Comparison of ENCODE assay signal across 1 cellular context in the genomic region with DNA sequence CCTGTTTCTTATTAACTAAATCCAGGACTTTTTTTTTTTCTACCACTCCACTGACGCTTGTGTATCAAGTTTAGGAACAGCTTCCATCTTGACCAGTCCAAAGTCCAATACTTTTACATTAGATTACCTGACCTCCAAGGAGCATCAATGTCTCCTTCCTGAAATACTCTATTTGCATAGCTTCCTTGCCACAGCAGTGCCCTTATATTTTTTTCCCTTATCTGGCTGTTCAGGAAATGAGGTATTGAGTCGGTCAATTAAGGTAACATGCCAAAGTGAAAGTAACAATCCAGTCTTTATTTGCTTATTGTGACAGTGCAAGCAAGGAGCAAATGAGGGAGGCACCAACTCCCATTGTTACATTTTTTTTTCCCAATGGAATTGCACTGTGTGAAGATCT.
TF ChIP-seq lines count a peak whose summit lies in the region.

No MANE protein-coding gene starts in this region.

TF ChIP-seq in H1, 55 proteins besides CTCF, POLR2A, EP300 and RAD21:
- TF ChIP-seq CHD1 (IDR thresholded peaks at IDR 0.05; ENCODE audit: low read depth, low read length) = no peak
- no peak for TF ChIP-seq TAF7 (optimal IDR thresholded peaks at IDR 0.05; ENCODE audit: borderline replicate concordance, low read depth, low read length)
- no peak for TF ChIP-seq ASH2L (IDR thresholded peaks at IDR 0.05; ENCODE audit: low read length)
- TF ChIP-seq RXRA (IDR thresholded peaks at IDR 0.05; ENCODE audit: insufficient read depth, low read depth, low read length) = no peak
- TF ChIP-seq EZH2 (IDR thresholded peaks at IDR 0.05; ENCODE audit: low read depth, low read length, severe bottlenecking) = no peak
- TF ChIP-seq EGR1 (IDR thresholded peaks at IDR 0.05; ENCODE audit: borderline replicate concordance, low read depth, low read length) = no peak
- TF ChIP-seq NRF1 (IDR thresholded peaks at IDR 0.05; ENCODE audit: low read depth, low read length) = no peak
- TF ChIP-seq CHD2 (IDR thresholded peaks at IDR 0.05; ENCODE audit: low read length) = no peak
- TF ChIP-seq, protein P1, sequence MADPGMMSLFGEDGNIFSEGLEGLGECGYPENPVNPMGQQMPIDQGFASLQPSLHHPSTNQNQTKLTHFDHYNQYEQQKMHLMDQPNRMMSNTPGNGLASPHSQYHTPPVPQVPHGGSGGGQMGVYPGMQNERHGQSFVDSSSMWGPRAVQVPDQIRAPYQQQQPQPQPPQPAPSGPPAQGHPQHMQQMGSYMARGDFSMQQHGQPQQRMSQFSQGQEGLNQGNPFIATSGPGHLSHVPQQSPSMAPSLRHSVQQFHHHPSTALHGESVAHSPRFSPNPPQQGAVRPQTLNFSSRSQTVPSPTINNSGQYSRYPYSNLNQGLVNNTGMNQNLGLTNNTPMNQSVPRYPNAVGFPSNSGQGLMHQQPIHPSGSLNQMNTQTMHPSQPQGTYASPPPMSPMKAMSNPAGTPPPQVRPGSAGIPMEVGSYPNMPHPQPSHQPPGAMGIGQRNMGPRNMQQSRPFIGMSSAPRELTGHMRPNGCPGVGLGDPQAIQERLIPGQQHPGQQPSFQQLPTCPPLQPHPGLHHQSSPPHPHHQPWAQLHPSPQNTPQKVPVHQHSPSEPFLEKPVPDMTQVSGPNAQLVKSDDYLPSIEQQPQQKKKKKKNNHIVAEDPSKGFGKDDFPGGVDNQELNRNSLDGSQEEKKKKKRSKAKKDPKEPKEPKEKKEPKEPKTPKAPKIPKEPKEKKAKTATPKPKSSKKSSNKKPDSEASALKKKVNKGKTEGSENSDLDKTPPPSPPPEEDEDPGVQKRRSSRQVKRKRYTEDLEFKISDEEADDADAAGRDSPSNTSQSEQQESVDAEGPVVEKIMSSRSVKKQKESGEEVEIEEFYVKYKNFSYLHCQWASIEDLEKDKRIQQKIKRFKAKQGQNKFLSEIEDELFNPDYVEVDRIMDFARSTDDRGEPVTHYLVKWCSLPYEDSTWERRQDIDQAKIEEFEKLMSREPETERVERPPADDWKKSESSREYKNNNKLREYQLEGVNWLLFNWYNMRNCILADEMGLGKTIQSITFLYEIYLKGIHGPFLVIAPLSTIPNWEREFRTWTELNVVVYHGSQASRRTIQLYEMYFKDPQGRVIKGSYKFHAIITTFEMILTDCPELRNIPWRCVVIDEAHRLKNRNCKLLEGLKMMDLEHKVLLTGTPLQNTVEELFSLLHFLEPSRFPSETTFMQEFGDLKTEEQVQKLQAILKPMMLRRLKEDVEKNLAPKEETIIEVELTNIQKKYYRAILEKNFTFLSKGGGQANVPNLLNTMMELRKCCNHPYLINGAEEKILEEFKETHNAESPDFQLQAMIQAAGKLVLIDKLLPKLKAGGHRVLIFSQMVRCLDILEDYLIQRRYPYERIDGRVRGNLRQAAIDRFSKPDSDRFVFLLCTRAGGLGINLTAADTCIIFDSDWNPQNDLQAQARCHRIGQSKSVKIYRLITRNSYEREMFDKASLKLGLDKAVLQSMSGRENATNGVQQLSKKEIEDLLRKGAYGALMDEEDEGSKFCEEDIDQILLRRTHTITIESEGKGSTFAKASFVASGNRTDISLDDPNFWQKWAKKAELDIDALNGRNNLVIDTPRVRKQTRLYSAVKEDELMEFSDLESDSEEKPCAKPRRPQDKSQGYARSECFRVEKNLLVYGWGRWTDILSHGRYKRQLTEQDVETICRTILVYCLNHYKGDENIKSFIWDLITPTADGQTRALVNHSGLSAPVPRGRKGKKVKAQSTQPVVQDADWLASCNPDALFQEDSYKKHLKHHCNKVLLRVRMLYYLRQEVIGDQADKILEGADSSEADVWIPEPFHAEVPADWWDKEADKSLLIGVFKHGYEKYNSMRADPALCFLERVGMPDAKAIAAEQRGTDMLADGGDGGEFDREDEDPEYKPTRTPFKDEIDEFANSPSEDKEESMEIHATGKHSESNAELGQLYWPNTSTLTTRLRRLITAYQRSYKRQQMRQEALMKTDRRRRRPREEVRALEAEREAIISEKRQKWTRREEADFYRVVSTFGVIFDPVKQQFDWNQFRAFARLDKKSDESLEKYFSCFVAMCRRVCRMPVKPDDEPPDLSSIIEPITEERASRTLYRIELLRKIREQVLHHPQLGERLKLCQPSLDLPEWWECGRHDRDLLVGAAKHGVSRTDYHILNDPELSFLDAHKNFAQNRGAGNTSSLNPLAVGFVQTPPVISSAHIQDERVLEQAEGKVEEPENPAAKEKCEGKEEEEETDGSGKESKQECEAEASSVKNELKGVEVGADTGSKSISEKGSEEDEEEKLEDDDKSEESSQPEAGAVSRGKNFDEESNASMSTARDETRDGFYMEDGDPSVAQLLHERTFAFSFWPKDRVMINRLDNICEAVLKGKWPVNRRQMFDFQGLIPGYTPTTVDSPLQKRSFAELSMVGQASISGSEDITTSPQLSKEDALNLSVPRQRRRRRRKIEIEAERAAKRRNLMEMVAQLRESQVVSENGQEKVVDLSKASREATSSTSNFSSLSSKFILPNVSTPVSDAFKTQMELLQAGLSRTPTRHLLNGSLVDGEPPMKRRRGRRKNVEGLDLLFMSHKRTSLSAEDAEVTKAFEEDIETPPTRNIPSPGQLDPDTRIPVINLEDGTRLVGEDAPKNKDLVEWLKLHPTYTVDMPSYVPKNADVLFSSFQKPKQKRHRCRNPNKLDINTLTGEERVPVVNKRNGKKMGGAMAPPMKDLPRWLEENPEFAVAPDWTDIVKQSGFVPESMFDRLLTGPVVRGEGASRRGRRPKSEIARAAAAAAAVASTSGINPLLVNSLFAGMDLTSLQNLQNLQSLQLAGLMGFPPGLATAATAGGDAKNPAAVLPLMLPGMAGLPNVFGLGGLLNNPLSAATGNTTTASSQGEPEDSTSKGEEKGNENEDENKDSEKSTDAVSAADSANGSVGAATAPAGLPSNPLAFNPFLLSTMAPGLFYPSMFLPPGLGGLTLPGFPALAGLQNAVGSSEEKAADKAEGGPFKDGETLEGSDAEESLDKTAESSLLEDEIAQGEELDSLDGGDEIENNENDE (IDR thresholded peaks at IDR 0.05; ENCODE audit: insufficient replicate concordance, low read length) = no peak
- TF ChIP-seq HDAC2 (IDR thresholded peaks at IDR 0.05; ENCODE audit: borderline replicate concordance in 1 of 2, low read depth in 2 of 2, low read length in 2 of 2) = no peak
- TF ChIP-seq MAFK (IDR thresholded peaks at IDR 0.05; ENCODE audit: low read depth, low read length) = no peak
- no peak for TF ChIP-seq KDM1A (IDR thresholded peaks at IDR 0.05; ENCODE audit: borderline replicate concordance, low read length)
- no peak for TF ChIP-seq BCL11A (IDR thresholded peaks at IDR 0.05; ENCODE audit: low read depth in 2 of 2, low read length in 2 of 2)
- no peak for TF ChIP-seq BRCA1 (IDR thresholded peaks at IDR 0.05; ENCODE audit: low read depth, low read length)
- no peak for TF ChIP-seq KDM4A (IDR thresholded peaks at IDR 0.05; ENCODE audit: low read depth, low read length, severe bottlenecking)
- TF ChIP-seq, protein P2, sequence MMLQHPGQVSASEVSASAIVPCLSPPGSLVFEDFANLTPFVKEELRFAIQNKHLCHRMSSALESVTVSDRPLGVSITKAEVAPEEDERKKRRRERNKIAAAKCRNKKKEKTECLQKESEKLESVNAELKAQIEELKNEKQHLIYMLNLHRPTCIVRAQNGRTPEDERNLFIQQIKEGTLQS (IDR thresholded peaks at IDR 0.05; ENCODE audit: insufficient read depth, low read depth, low read length) = no peak
- TF ChIP-seq GABPA (IDR thresholded peaks at IDR 0.05; ENCODE audit: borderline replicate concordance, insufficient read depth, low read length) = no peak
- TF ChIP-seq YY1 (IDR thresholded peaks at IDR 0.05; ENCODE audit: low read depth, low read length) = no peak
- TF ChIP-seq SUZ12 (IDR thresholded peaks at IDR 0.05; ENCODE audit: low read length) = no peak
